14 cellular contexts compared by ENCODE assay signal in the genomic region with DNA sequence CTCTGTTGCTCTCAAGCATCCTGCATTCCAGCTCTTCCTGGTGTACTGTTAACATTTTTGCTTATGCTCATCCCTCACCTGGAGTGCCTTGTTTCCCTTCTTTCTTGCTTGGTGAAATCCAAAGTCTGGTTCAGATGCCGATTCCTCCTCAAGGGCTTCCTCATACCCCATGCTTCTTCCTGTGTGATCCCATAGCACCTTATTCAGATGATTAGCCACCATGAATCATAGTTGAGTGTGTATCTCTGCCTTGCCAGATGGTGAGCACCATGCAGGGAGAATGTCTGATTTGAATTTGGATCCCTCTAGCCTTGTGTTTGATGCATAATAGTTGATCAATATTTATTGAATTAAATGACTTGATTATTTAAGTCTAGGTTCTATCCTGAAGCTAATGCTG. TPM values are rescaled to one million over a fixed set of nuclear protein-coding genes. Genes with fewer than 3 reads are reported as not detected.
"Had no signal": no experiment of that assay in that cellular context is flagged by ENCODE, and none has a peak within 500 bp of the region (broad histone marks: within the 10 kb centered on the region; RNA-seq: fewer than 3 reads in every experiment).

No MANE protein-coding gene starts in this region.

- H3K27me3 ChIP-seq: adrenal gland, hepatocyte, pancreas, suprapubic skin had no signal

- DNase-seq: activated CD4-positive, alpha-beta memory T cell treated with anti-CD3 and anti-CD28 coated beads, Interleukin-2, amount 10 ng/mL, durations not matched to agents 7 days and 5 days; activated effector memory CD4-positive, alpha-beta T cell treated with Interleukin-2 at 50 U/mL for 16 hours; activated naive CD4-positive, alpha-beta T cell treated with anti-CD3 and anti-CD28 coated beads, Interleukin-2, amount 50 U/mL, for 16 hours; activated T-cell treated with anti-CD3 and anti-CD28 coated beads, Interleukin-2, amount 50 U/mL, for 4 hours; adrenal gland; kidney; left ventricle myocardium inferior; naive thymus-derived CD8-positive, alpha-beta T cell; pancreas; trophoblast cell had no signal

- H3K4me3 ChIP-seq: adrenal gland, hepatocyte, left ventricle myocardium inferior, pancreas, suprapubic skin had no signal

- H3K27ac ChIP-seq: adrenal gland, hepatocyte, left ventricle myocardium inferior, pancreas, suprapubic skin, VCaP had no signal

RNA-seq across cellular contexts. Expression of a gene that starts 39.4 kb away (rescaled TPM):
- total RNA-seq: activated CD4-positive, alpha-beta memory T cell treated with anti-CD3 and anti-CD28 coated beads, Interleukin-2, amount 10 ng/mL, durations not matched to agents 7 days and 5 days; activated T-cell treated with anti-CD3 and anti-CD28 coated beads, Interleukin-2, amount 50 U/mL, for 4 hours; esophagus mucosa; left ventricle myocardium inferior; naive thymus-derived CD8-positive, alpha-beta T cell had no signal
- polyA plus RNA-seq: naive thymus-derived CD8-positive, alpha-beta T cell had no signal
